ENCODE assay signal across 13 cellular contexts in the genomic region with DNA sequence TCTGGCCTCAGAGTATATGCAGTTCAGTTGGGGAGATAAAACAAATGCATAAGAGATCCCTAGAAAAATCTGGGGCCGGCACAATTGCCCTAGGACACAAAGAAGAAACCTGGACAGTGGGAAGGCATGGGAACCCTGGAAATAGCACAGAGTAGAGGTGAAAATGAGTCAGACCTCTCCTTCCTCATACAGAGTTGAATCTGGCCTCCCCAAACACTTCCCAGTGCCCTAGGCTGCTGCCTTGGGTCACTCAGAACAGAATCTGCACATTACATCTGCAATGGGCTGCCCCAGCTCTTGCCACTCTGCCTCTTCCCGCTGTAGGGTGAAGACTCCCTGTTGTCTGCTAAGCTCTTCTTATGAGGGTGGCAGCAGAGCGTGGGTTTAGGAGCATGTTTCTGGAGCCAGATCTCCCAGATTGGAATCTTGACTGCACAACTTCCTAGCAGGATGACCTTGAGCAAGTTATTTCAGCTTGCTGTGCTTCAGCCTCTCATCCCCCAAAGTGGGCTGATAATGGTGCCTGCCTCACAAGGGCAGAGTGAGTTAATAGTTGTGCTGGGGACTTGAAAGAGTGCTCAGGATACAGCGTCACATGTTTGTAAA. TPM values are rescaled to one million over a fixed set of nuclear protein-coding genes. Genes with fewer than 3 reads are reported as not detected.
DNase-seq lines count a peak whose midpoint lies in the region; ATAC-seq and TF ChIP-seq lines count a peak whose summit lies in the region.
"Had no signal": no experiment of that assay in that cellular context is flagged by ENCODE, and none has a peak within 500 bp of the region (broad histone marks: within the 10 kb centered on the region; RNA-seq: fewer than 3 reads in every experiment).

No MANE protein-coding gene starts in this region.

- no peaks in the 10 kb centered on the region for H3K9me3 ChIP-seq in spleen
- H3K9me3 ChIP-seq: Caco-2 had no signal

- no peaks in the 10 kb centered on the region for H3K4me1 ChIP-seq in spleen
- H3K4me1 ChIP-seq: Caco-2 had no signal

- no peaks in the 10 kb centered on the region for H3K9me3 Mint-ChIP-seq in chondrocyte (ENCODE audit: low read depth)
- H3K9me3 Mint-ChIP-seq: CD4-positive, alpha-beta T cell; GM23338; HFFc6 had no signal

- ATAC-seq in Right ventricle myocardium inferior, result no peak
- no peak for ATAC-seq in left ventricle myocardium superior
- ATAC-seq: GM23338 had no signal

- H3K36me3 Mint-ChIP-seq in chondrocyte (ENCODE audit: low read depth), result no peaks in the 10 kb centered on the region

- no peak overlapping the region for H3K27ac ChIP-seq in spleen
- H3K27ac ChIP-seq: C4-2B had no signal

- no peak overlapping the region for H3K4me3 Mint-ChIP-seq in chondrocyte (ENCODE audit: unreplicated experiment)
- H3K4me3 Mint-ChIP-seq: CD4-positive, alpha-beta T cell; GM23338; HFFc6 had no signal

- H3K36me3 ChIP-seq in spleen, result no peaks in the 10 kb centered on the region

- peaks cover 0 to 29% (median 0%) of the 10 kb centered on the region in 7 donors for H3K27me3 ChIP-seq in spleen (replicated peaks in 1 of 7)

- H3K4me1 Mint-ChIP-seq in chondrocyte (ENCODE audit: low read depth), result no peaks in the 10 kb centered on the region
- H3K4me1 Mint-ChIP-seq: GM23338 had no signal

- peaks cover 33% of the 10 kb centered on the region for H3K27me3 Mint-ChIP-seq in chondrocyte (ENCODE audit: low read depth)

- no peak for TF ChIP-seq POLR2A in spleen (IDR thresholded peaks at IDR 0.05)

- H3K27ac Mint-ChIP-seq in chondrocyte (ENCODE audit: unreplicated experiment), result no peak overlapping the region
- H3K27ac Mint-ChIP-seq: CD4-positive, alpha-beta T cell; GM23338; HFFc6 had no signal

- TF ChIP-seq CTCF in chondrocyte (IDR thresholded peaks at IDR 0.05), result no peak
- TF ChIP-seq CTCF in spleen (IDR thresholded peaks at IDR 0.05 in 8 of 11, conservative IDR thresholded peaks at IDR 0.05 in 3 of 11), result no peak

- peak; percentile 9 for DNase-seq in Right ventricle myocardium inferior (ENCODE audit: missing footprints)
- no peak for DNase-seq in left ventricle myocardium superior
- peak; percentile 34 for DNase-seq in chondrocyte (ENCODE audit: low spot score)
- DNase-seq in spleen, result peak; percentile 28
- no peak for DNase-seq in NCI-H510A treated with DMSO at 0.1 percent for 48 hours (lab: John Stamatoyannopoulos, UW)
- DNase-seq in GM03348 (ENCODE audit: low spot score), result no peak
- DNase-seq: Caco-2; CD4-positive, alpha-beta T cell; HCEC 1CT; HFFc6; IMR-90 had no signal

- intact Hi-C loops in Right ventricle myocardium inferior (cut with DNase I), result no loop called here
- intact Hi-C loops in left ventricle myocardium superior (cut with micrococcal nuclease), result no loop called here
- intact Hi-C loops in spleen (cut with DNase I; ENCODE audit: low total_unique reads), result no loop called here

- no peak overlapping the region for H3K4me3 ChIP-seq in spleen
- H3K4me3 ChIP-seq: GM23338 had no signal

- WGBS in spleen, 5 donors, result 64 to 76% (median 68%) methylated on average over 3 to 4 of the region's 4 CpGs

RNA-seq across cellular contexts. Expression of gene NECTIN1, which starts 47.1 kb away (rescaled TPM):
- total RNA-seq in Right ventricle myocardium inferior (20.0 TPM), left ventricle myocardium superior (20.6 TPM), chondrocyte (9.1 to 10.3 TPM (median 9.7 TPM) in 3 replicates), spleen (10 to 100 TPM in 1 of 7 donors, 1 to 10 TPM in 6; 4.6 to 16.2 (median 7.7) TPM)
- polyA plus RNA-seq in spleen, result 1 to 10 TPM in 2 of 3 donors, under 1 TPM in 1; 0.67 to 2.3 (median 1.1) TPM

Comparison
In these comparisons a context has a peak if more than half of its experiments do, and no peak if none do; other contexts are left out.
1. DNase-seq: peak in Right ventricle myocardium inferior (single experiment), chondrocyte (single experiment) and spleen (single experiment); none in left ventricle myocardium superior (single experiment), NCI-H510A treated with DMSO at 0.1 percent for 48 hours (single experiment) and GM03348 (single experiment).